Comparison of ENCODE assay signal across 1 cellular context in genomic region chr2:105396254-105397024, GRCh38.
TF ChIP-seq lines count a peak whose summit lies in the region.

No MANE protein-coding gene starts in this region.

TF ChIP-seq in HepG2, 621 proteins besides CTCF, POLR2A, EP300 and RAD21 (continued from another document):
- TF ChIP-seq ZBTB10 (CRISPR knock-in tag; IDR thresholded peaks at IDR 0.05; ENCODE audit: borderline replicate concordance) (no peak), MIER3 (CRISPR knock-in tag; IDR thresholded peaks at IDR 0.05; ENCODE audit: borderline replicate concordance) (no peak; the same call in 1 of the 2 replicates), ZNF792 (CRISPR knock-in tag; IDR thresholded peaks at IDR 0.05) (0 out of 2 replicates have a peak, but pooled peaks have one; percentile 36), ZNF33A (CRISPR knock-in tag; IDR thresholded peaks at IDR 0.05; ENCODE audit: borderline replicate concordance) (no peak), ZNF563 (CRISPR knock-in tag; IDR thresholded peaks at IDR 0.05) (no peak), IRF2 (CRISPR knock-in tag; IDR thresholded peaks at IDR 0.05) (no peak)
